In the genomic region with DNA sequence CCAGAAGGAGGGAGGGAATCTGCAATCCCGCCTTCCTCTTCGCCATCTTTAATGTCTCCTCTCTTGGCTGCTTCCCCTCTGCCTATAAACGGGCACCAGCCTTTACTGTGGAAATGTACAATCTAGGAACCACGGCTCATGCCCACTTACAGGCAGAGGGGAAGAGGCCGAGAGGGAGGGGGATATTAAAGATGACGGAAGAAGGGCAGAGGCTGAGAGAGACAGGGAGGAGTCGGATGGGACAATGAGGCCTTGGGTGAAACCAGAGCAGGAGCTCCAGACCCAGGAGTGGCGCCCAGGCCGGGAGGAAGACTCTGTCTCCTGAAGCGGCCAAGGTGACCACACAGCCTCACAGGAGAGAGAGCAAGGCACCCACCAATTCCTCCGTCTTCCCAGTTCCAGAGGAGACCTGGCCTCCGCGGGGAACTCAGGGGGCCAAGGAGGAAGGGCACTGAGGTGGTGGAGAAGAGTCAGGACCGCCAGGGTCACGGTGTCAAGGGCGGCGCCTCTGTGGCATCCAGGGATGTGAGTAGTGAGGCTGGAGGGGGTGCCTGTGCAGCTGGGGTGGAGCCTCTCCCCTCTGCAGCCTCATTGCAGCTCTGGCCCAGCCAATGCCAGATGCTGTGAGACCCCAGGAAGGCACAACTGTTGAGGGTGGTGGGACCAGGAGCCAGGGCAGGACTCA, we compare ENCODE assay signal across 18 cellular contexts.
DNase-seq lines count a peak whose midpoint lies in the region; ATAC-seq and TF ChIP-seq lines count a peak whose summit lies in the region.
"Had no signal": no experiment of that assay in that cellular context is flagged by ENCODE, and none has a peak within 500 bp of the region (broad histone marks: within the 10 kb centered on the region; RNA-seq: fewer than 3 reads in every experiment).

No MANE protein-coding gene starts in this region.

- ATAC-seq in left lung (no peak), upper lobe of right lung (no peak), HG03439 (IDR thresholded peaks at IDR 0.05; ENCODE audit: unreplicated experiment) (no peak)
- ATAC-seq: GM12878, HepG2 had no signal

- H3K4me3 Mint-ChIP-seq in CD14-positive monocyte = no peak overlapping the region
- H3K4me3 Mint-ChIP-seq: B cell; CD4-positive, alpha-beta T cell; H9; IgD-negative memory B cell had no signal

- no peak overlapping the region for H3K4me2 ChIP-seq in osteoblast (ENCODE audit: insufficient read depth, low read length)
- H3K4me2 ChIP-seq: BLaER1 treated with 17β-estradiol and CSF1 and Interleukin-3, amounts not matched to agents 10 nM and 100 nM had no signal

- H3K4me1 Mint-ChIP-seq in CD14-positive monocyte = no peaks in the 10 kb centered on the region
- H3K4me1 Mint-ChIP-seq: IgD-negative memory B cell had no signal

- H3K79me2 ChIP-seq in osteoblast (ENCODE audit: insufficient read depth, low read length) = no peaks in the 10 kb centered on the region

- H3K27me3 ChIP-seq in left lung = peaks cover 0 to 57% of the 10 kb centered on the region in 2 donors
- H3K27me3 ChIP-seq in osteoblast (ENCODE audit: insufficient read depth, low read length) = peaks cover 33% of the 10 kb centered on the region
- peaks cover 3% of the 10 kb centered on the region for H3K27me3 ChIP-seq in upper lobe of right lung
- H3K27me3 ChIP-seq: BLaER1 treated with 17β-estradiol and CSF1 and Interleukin-3, amounts not matched to agents 10 nM and 100 nM had no signal

- H3K36me3 ChIP-seq in left lung = no peaks in the 10 kb centered on the region
- H3K36me3 ChIP-seq in osteoblast (ENCODE audit: insufficient read depth, low read length) = no peaks in the 10 kb centered on the region
- H3K36me3 ChIP-seq in upper lobe of right lung = no peaks in the 10 kb centered on the region
- H3K36me3 ChIP-seq: BLaER1 treated with 17β-estradiol and CSF1 and Interleukin-3, amounts not matched to agents 10 nM and 100 nM had no signal

- H3K27ac Mint-ChIP-seq in CD14-positive monocyte = no peak overlapping the region
- H3K27ac Mint-ChIP-seq: B cell; CD4-positive, alpha-beta T cell; H9; IgD-negative memory B cell had no signal

- peaks cover 6 to 34% (median 12%) of the 10 kb centered on the region in 3 donors for H3K27me3 Mint-ChIP-seq in CD14-positive monocyte (ENCODE audit: low read depth in 3 of 3)

- DNase-seq in CD14-positive monocyte (ENCODE audit: low spot score) (peak; percentile 43), left lung (peak; percentile 24 to 71), osteoblast (ENCODE audit: insufficient read length, low spot score, missing footprints) (peak; percentile 63), upper lobe of right lung (peak; percentile 38), GM03348 (ENCODE audit: low spot score) (no peak), DMS114 treated with DMSO at 0.1 percent for 48 hours (lab: John Stamatoyannopoulos, UW; ENCODE audit: unreplicated experiment) (no peak)
- DNase-seq: Caco-2, DMS153, DMS79, GDM1, H9 had no signal

- H3K36me3 Mint-ChIP-seq in CD14-positive monocyte = no peaks in the 10 kb centered on the region
- H3K36me3 Mint-ChIP-seq: IgD-negative memory B cell had no signal

- no peak overlapping the region for H2AFZ ChIP-seq in osteoblast (ENCODE audit: low read length)

- H4K20me1 ChIP-seq in osteoblast (ENCODE audit: insufficient read depth, low read length) = no peaks in the 10 kb centered on the region

- intact Hi-C loops in CD14-positive monocyte (cut with micrococcal nuclease) = no loop called here
- intact Hi-C loops in left lung (cut with DNase I) = no loop called here
- intact Hi-C loops in upper lobe of right lung (cut with DNase I) = no loop called here

- H3K9me3 ChIP-seq in left lung = no peaks in the 10 kb centered on the region
- no peaks in the 10 kb centered on the region for H3K9me3 ChIP-seq in osteoblast (ENCODE audit: low read depth, low read length)
- no peaks in the 10 kb centered on the region for H3K9me3 ChIP-seq in upper lobe of right lung
- H3K9me3 ChIP-seq: BLaER1 treated with 17β-estradiol and CSF1 and Interleukin-3, amounts not matched to agents 10 nM and 100 nM; Caco-2 had no signal

- H3K27ac ChIP-seq in left lung = no peak overlapping the region
- no peak overlapping the region for H3K27ac ChIP-seq in osteoblast (ENCODE audit: low read depth, low read length)
- H3K27ac ChIP-seq in upper lobe of right lung = no peak overlapping the region
- H3K27ac ChIP-seq: BLaER1 treated with 17β-estradiol and CSF1 and Interleukin-3, amounts not matched to agents 10 nM and 100 nM had no signal

- H3K4me1 ChIP-seq in left lung (no peaks in the 10 kb centered on the region), osteoblast (ENCODE audit: insufficient read depth, low read length) (no peaks in the 10 kb centered on the region), upper lobe of right lung (no peaks in the 10 kb centered on the region)

- no peak for TF ChIP-seq CTCF in CD14-positive monocyte (IDR thresholded peaks at IDR 0.05)
- no peak for TF ChIP-seq CTCF in left lung (IDR thresholded peaks at IDR 0.05)
- no peak for TF ChIP-seq CTCF in osteoblast (IDR thresholded peaks at IDR 0.05; ENCODE audit: extremely low read depth, low read depth, low read length)
- TF ChIP-seq CTCF in upper lobe of right lung (IDR thresholded peaks at IDR 0.05) = no peak

- H3K4me3 ChIP-seq in left lung (no peak overlapping the region), osteoblast (ENCODE audit: insufficient read depth, low read length) (no peak overlapping the region), upper lobe of right lung (no peak overlapping the region)
- H3K4me3 ChIP-seq: BLaER1 treated with 17β-estradiol and CSF1 and Interleukin-3, amounts not matched to agents 10 nM and 100 nM; GM12878 had no signal

- H3K9me3 Mint-ChIP-seq in CD14-positive monocyte = no peaks in the 10 kb centered on the region
- H3K9me3 Mint-ChIP-seq: CD4-positive, alpha-beta T cell; H9; IgD-negative memory B cell had no signal

Comparison
In these comparisons a context has a peak if more than half of its experiments do, and no peak if none do; other contexts are left out.
1. DNase-seq: peak in CD14-positive monocyte (single experiment), left lung (2 of 2), osteoblast (single experiment) and upper lobe of right lung (single experiment); none in GM03348 (single experiment) and DMS114 treated with DMSO at 0.1 percent for 48 hours (single experiment).